In the genomic region with DNA sequence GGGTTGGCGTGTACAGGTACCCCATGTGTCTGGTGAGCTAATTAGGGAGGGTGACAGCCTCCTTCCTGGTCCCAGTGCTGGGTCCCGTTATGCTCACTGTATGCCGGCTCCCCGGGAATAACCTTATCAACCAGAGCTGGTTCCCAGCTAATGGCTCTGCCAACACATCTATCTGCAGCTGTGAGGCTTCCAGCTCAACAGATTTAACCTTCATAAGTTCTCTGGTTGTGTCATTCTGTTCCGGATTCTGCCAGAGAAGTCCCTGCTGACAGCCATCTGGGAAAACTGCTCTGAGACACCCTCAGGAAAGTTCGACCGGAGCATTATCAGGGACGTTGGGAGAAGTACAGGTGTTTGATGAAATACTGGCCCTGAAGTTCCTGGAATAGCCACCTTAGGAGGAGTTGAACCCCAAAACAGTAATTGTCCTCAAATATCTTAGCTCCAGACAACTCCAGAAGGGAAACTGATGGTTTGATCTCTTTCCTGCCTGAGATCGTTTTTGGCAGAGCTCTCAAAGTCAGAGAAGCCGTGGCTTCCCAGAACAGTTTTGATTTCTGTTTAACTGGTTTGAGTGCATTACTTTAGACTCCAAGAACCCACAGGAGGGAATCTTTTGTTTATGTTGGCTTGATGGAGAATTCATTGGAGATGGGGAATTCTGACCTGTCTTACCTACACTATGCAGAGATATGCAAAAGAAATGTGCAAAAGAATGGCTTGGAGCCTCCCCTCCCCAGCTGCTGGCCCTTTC, we compare ENCODE assay signal across 19 cellular contexts. TPM values are rescaled to one million over a fixed set of nuclear protein-coding genes. Genes with fewer than 3 reads are reported as not detected.
DNase-seq lines count a peak whose midpoint lies in the region; ATAC-seq and TF ChIP-seq lines count a peak whose summit lies in the region.
"Had no signal": no experiment of that assay in that cellular context is flagged by ENCODE, and none has a peak within 500 bp of the region (broad histone marks: within the 10 kb centered on the region; RNA-seq: fewer than 3 reads in every experiment).

No MANE protein-coding gene starts in this region.

- peak overlapping the region in 3 of 4 donors; percentile 35 to 61 (median 50) for H3K27ac ChIP-seq in body of pancreas
- H3K27ac ChIP-seq in heart left ventricle = peak overlapping the region; percentile 3 to 85 (median 74)
- peak overlapping the region in 1 of 2 donors; percentile 48 for H3K27ac ChIP-seq in thoracic aorta
- H3K27ac ChIP-seq in CD4-positive, alpha-beta T cell (ENCODE audit: low read depth, low read length) = no peak overlapping the region
- H3K27ac ChIP-seq in OCI-LY7 (ENCODE audit: low read depth, low read length, poor library complexity, severe bottlenecking) = no peak overlapping the region
- H3K27ac ChIP-seq: KMS-11 had no signal

- H3K4me1 ChIP-seq in body of pancreas (peaks cover 16% of the 10 kb centered on the region), heart left ventricle (peaks cover 0 to 55% (median 25%) of the 10 kb centered on the region in 12 donors), thoracic aorta (ENCODE audit: control insufficient read depth in 1 of 2, low read depth in 2 of 2) (peaks cover 22 to 24% of the 10 kb centered on the region in 2 donors), OCI-LY7 (ENCODE audit: insufficient read depth, low read length, poor library complexity, severe bottlenecking) (no peaks in the 10 kb centered on the region)

- H3K27me3 Mint-ChIP-seq in osteocyte (ENCODE audit: unreplicated experiment) = no peaks in the 10 kb centered on the region
- H3K27me3 Mint-ChIP-seq in CD4-positive, alpha-beta T cell = peaks cover 25% of the 10 kb centered on the region

- H3K9me3 ChIP-seq in body of pancreas (no peaks in the 10 kb centered on the region), heart left ventricle (no peaks in the 10 kb centered on the region), thoracic aorta (no peaks in the 10 kb centered on the region), OCI-LY7 (ENCODE audit: low read length) (no peaks in the 10 kb centered on the region)
- no peaks in the 10 kb centered on the region for H3K9me3 ChIP-seq in CD4-positive, alpha-beta T cell (ENCODE audit: control insufficient read depth, low read length)

- H3K4me2 ChIP-seq in OCI-LY7 (ENCODE audit: low read length) = no peak overlapping the region
- H3K4me2 ChIP-seq: KMS-11 had no signal

- DNase-seq in body of pancreas (peak in 2 of 4 donors; percentile 35 to 40), heart left ventricle (peak in 4 of 5 donors; percentile 43 to 66 (median 58)), osteocyte (ENCODE audit: extremely low spot score, unreplicated experiment) (peak; percentile 51), thoracic aorta (ENCODE audit: low spot score) (no peak), putamen (ENCODE audit: low spot score) (no peak), NCI-H446 treated with DMSO at 0.1 percent for 48 hours (lab: John Stamatoyannopoulos, UW) (no peak), OCI-LY7 (ENCODE audit: low spot score) (no peak)
- DNase-seq in CD4-positive, alpha-beta T cell = no peak
- DNase-seq: activated CD4-positive, alpha-beta T cell treated with anti-CD3 and anti-CD28 coated beads, Interleukin-2, amount 50 U/mL, for 1 hour; activated naive CD4-positive, alpha-beta T cell treated with anti-CD3 and anti-CD28 coated beads for 36 hours; activated T-cell treated with anti-CD3 and anti-CD28 coated beads for 4 hours; COR-L47; effector memory CD8-positive, alpha-beta T cell; NCI-H1092 treated with DMSO at 0.1 percent for 48 hours; NCI-H748 treated with DMSO at 0.1 percent for 48 hours; stimulated activated naive CD8-positive, alpha-beta T cell treated with anti-CD3 and anti-CD28 coated beads, Interleukin-15, amount 100 ng/mL, for 72 hours had no signal

- H3K36me3 ChIP-seq in body of pancreas (replicated peaks in 1 of 2; ENCODE audit: insufficient read depth in 1 of 2, low read depth in 2 of 2) = no peaks in the 10 kb centered on the region
- peaks cover 0 to 21% (median 0%) of the 10 kb centered on the region in 9 donors for H3K36me3 ChIP-seq in heart left ventricle
- H3K36me3 ChIP-seq in thoracic aorta = no peaks in the 10 kb centered on the region
- H3K36me3 ChIP-seq in OCI-LY7 (ENCODE audit: insufficient read depth, low read length) = no peaks in the 10 kb centered on the region

- no peak overlapping the region for H3K4me3 ChIP-seq in body of pancreas
- H3K4me3 ChIP-seq in heart left ventricle = peak overlapping the region in 7 of 12 donors; percentile 6 to 30 (median 18)
- H3K4me3 ChIP-seq in thoracic aorta = peak overlapping the region; percentile 27
- no peak overlapping the region for H3K4me3 ChIP-seq in OCI-LY7 (ENCODE audit: low read depth, low read length, poor library complexity, severe bottlenecking)

- no peak overlapping the region for H2AFZ ChIP-seq in OCI-LY7 (ENCODE audit: low read length)

- H3K4me1 Mint-ChIP-seq in osteocyte (ENCODE audit: unreplicated experiment) = peaks cover 61% of the 10 kb centered on the region
- H3K4me1 Mint-ChIP-seq in CD4-positive, alpha-beta T cell (ENCODE audit: low read depth) = no peaks in the 10 kb centered on the region

- POLR2A ChIA-PET in CD4-positive, alpha-beta T cell (lab: Charles Lee) = no interaction called here
- POLR2A ChIA-PET in OCI-LY7 (lab: Charles Lee) = no interaction called here

- H3K27me3 ChIP-seq in body of pancreas (no peaks in the 10 kb centered on the region), heart left ventricle (no peaks in the 10 kb centered on the region), thoracic aorta (replicated peaks; ENCODE audit: insufficient read depth) (no peaks in the 10 kb centered on the region)
- peaks cover 20% of the 10 kb centered on the region for H3K27me3 ChIP-seq in CD4-positive, alpha-beta T cell (ENCODE audit: control insufficient read depth, insufficient read depth, low read length)

- intact Hi-C loops in body of pancreas (cut with DNase I) = no loop called here
- intact Hi-C loops in heart left ventricle (cut with DNase I) = loop anchor here in 2 of 10 donors (5.0 to 10.0 kb wide), 2 partner anchors 66 to 68 kb away; partner anchors contain the start of gene VAPA (in 2 of the 2)
- intact Hi-C loops in CD4-positive, alpha-beta T cell (cut with DNase I, micrococcal nuclease) = loop anchor here in 1 of 2 experiments (10.0 kb wide), 1 partner anchor 1258 kb away; no protein-coding TSS in a partner anchor
- intact Hi-C loops in OCI-LY7 (cut with micrococcal nuclease; ENCODE audit: unreplicated experiment) = no loop called here

- no TSS peak for BruUV-seq in OCI-LY7 (replicated peaks; lab: Mats Ljungman, UMichigan)

- H3K9me3 Mint-ChIP-seq in osteocyte (ENCODE audit: unreplicated experiment) = no peaks in the 10 kb centered on the region
- no peaks in the 10 kb centered on the region for H3K9me3 Mint-ChIP-seq in CD4-positive, alpha-beta T cell
- H3K9me3 Mint-ChIP-seq: activated naive CD4-positive, alpha-beta T cell treated with anti-CD3 and anti-CD28 coated beads for 36 hours; effector memory CD8-positive, alpha-beta T cell; stimulated activated naive CD8-positive, alpha-beta T cell treated with anti-CD3 and anti-CD28 coated beads, Interleukin-15, amount 100 ng/mL, for 72 hours had no signal

- H4K20me1 ChIP-seq in OCI-LY7 (ENCODE audit: insufficient read depth, low read length) = no peaks in the 10 kb centered on the region

- peaks cover 32% of the 10 kb centered on the region for H3K36me3 Mint-ChIP-seq in osteocyte (ENCODE audit: unreplicated experiment)
- H3K36me3 Mint-ChIP-seq in CD4-positive, alpha-beta T cell (ENCODE audit: low read depth) = no peaks in the 10 kb centered on the region

- 18 to 19% methylated on average over 10 of the region's 10 CpGs for WGBS in body of pancreas, 2 donors
- WGBS in heart left ventricle, 4 donors = 7 to 17% (median 12%) methylated on average over 8 to 10 of the region's 10 CpGs

- H3K4me3 Mint-ChIP-seq in osteocyte (ENCODE audit: unreplicated experiment) = no peak overlapping the region
- H3K4me3 Mint-ChIP-seq in CD4-positive, alpha-beta T cell = no peak overlapping the region
- H3K4me3 Mint-ChIP-seq: activated naive CD4-positive, alpha-beta T cell treated with anti-CD3 and anti-CD28 coated beads for 36 hours; effector memory CD8-positive, alpha-beta T cell; stimulated activated naive CD8-positive, alpha-beta T cell treated with anti-CD3 and anti-CD28 coated beads, Interleukin-15, amount 100 ng/mL, for 72 hours had no signal

- CTCF ChIA-PET in CD4-positive, alpha-beta T cell (lab: Charles Lee) = no interaction called here
- CTCF ChIA-PET in OCI-LY7 (lab: Charles Lee; ENCODE audit: unreplicated experiment) = no interaction called here

- H3K27ac Mint-ChIP-seq in osteocyte (ENCODE audit: unreplicated experiment) = peak overlapping the region; percentile 43
- no peak overlapping the region for H3K27ac Mint-ChIP-seq in CD4-positive, alpha-beta T cell
- H3K27ac Mint-ChIP-seq: activated naive CD4-positive, alpha-beta T cell treated with anti-CD3 and anti-CD28 coated beads for 36 hours; effector memory CD8-positive, alpha-beta T cell; stimulated activated naive CD8-positive, alpha-beta T cell treated with anti-CD3 and anti-CD28 coated beads, Interleukin-15, amount 100 ng/mL, for 72 hours had no signal

- no peak for TF ChIP-seq POLR2A in body of pancreas (IDR thresholded peaks at IDR 0.05)
- no peak for TF ChIP-seq POLR2A in heart left ventricle (IDR thresholded peaks at IDR 0.05)

- no peaks in the 10 kb centered on the region for H3K9me2 ChIP-seq in OCI-LY7 (ENCODE audit: insufficient read depth, low read length)

- peak; percentile 64 for ATAC-seq in body of pancreas
- ATAC-seq in heart left ventricle = peak; percentile 70 to 87 (median 84)
- ATAC-seq in thoracic aorta (ENCODE audit: insufficient number of reproducible peaks, low FRiP score, low read depth) = peak; percentile 10
- no peak for ATAC-seq in CD4-positive, alpha-beta T cell (ENCODE audit: poor library complexity)
- ATAC-seq: effector memory CD8-positive, alpha-beta T cell; Panc1; stimulated activated naive CD8-positive, alpha-beta T cell treated with anti-CD3 and anti-CD28 coated beads, Interleukin-15, amount 100 ng/mL, for 72 hours had no signal

- H3K79me2 ChIP-seq in OCI-LY7 (ENCODE audit: insufficient read depth, low read depth, low read length) = no peaks in the 10 kb centered on the region

- TF ChIP-seq CTCF in body of pancreas (IDR thresholded peaks at IDR 0.05) (no peak), heart left ventricle (IDR thresholded peaks at IDR 0.05) (no peak), osteocyte (IDR thresholded peaks at IDR 0.05) (no peak), thoracic aorta (IDR thresholded peaks at IDR 0.05) (no peak), OCI-LY7 (conservative IDR thresholded peaks at IDR 0.05; ENCODE audit: low read length) (no peak)
- TF ChIP-seq CTCF in CD4-positive, alpha-beta T cell (IDR thresholded peaks at IDR 0.05) = no peak

RNA-seq across cellular contexts. Expression of gene TXNDC2, which starts 39.4 kb away (rescaled TPM):
- total RNA-seq in body of pancreas (not detected), heart left ventricle (not detected), osteocyte (0.11 and 0.29 TPM in 2 replicates), thoracic aorta (1 to 10 TPM in 1 of 2 donors, under 1 TPM in 1; 0.35 to 8.8 TPM), OCI-LY7 (2022) (not detected in 2 replicates)
- under 1 TPM in 1 of 2 donors, not detected in 1; 0.03 TPM for polyA plus RNA-seq in heart left ventricle
- not detected for total RNA-seq in CD4-positive, alpha-beta T cell
- not detected in 2 replicates for total RNA-seq in OCI-LY7 (2014; rRNA removed; shearing (Covaris generic))
- total RNA-seq: activated naive CD4-positive, alpha-beta T cell treated with anti-CD3 and anti-CD28 coated beads for 36 hours; renal cortical epithelial cell had no signal

Comparison
In these comparisons a context has a peak if more than half of its experiments do, and no peak if none do; other contexts are left out.
1. DNase-seq: peak in heart left ventricle (4 of 5) and osteocyte (single experiment); none in thoracic aorta (single experiment), CD4-positive, alpha-beta T cell (0 of 10), putamen (single experiment), NCI-H446 treated with DMSO at 0.1 percent for 48 hours (single experiment) and OCI-LY7 (single experiment).
2. H3K27ac ChIP-seq: peak in body of pancreas (3 of 4) and heart left ventricle (12 of 12); none in CD4-positive, alpha-beta T cell (single experiment) and OCI-LY7 (single experiment).
3. H3K4me3 ChIP-seq: peak in heart left ventricle (7 of 12) and thoracic aorta (single experiment); none in body of pancreas (0 of 2) and OCI-LY7 (single experiment).